Comparison of ENCODE assay signal across 1 cellular context in the genomic region with DNA sequence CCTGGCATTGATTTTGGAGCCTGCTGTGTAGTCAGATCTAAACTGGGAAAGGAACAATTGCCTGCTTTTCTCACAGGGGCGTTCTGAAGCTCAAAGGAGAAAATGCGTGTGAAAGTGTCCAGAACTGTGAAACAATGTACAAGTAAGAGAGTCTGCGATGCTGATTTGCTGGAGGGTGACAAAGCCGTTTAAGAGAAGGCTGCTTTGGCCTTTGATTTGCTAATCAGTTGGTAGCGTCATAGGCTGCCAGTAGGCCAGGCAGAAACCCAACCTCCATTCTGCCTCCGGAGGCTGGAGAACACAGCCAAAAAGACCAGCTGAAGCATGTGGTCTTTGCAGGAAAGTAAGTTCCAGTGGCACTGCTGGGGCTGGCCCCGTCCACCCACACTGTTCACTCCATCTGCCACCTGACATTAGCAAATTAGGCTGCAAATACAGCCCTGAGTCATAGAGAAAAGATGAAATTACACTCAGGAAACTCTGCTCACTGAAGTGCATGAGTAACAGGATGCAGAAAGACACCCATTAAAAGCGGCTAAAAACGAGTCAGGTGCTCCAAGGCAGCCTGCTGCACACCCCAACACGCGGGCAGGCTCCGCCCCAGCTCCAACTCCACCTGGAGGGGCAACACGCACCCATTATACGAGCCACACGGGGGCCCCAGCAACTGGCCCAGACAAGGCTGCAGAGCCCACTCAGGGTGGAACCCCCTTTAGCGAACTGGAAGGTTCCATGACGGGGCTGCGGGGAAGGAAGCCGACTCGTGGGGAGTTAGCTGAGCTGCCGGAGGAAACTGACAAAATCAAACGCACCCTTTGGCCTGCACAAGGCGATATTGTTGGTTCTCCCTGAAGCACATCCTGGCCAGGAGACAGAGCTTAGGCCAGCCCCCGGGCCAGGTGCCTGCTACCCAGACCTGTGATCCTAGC.
TF ChIP-seq lines count a peak whose summit lies in the region.

No MANE protein-coding gene starts in this region.

TF ChIP-seq in K562, 482 proteins besides CTCF, POLR2A, EP300 and RAD21 (continued from another document and continues in another):
- TF ChIP-seq, protein P1, sequence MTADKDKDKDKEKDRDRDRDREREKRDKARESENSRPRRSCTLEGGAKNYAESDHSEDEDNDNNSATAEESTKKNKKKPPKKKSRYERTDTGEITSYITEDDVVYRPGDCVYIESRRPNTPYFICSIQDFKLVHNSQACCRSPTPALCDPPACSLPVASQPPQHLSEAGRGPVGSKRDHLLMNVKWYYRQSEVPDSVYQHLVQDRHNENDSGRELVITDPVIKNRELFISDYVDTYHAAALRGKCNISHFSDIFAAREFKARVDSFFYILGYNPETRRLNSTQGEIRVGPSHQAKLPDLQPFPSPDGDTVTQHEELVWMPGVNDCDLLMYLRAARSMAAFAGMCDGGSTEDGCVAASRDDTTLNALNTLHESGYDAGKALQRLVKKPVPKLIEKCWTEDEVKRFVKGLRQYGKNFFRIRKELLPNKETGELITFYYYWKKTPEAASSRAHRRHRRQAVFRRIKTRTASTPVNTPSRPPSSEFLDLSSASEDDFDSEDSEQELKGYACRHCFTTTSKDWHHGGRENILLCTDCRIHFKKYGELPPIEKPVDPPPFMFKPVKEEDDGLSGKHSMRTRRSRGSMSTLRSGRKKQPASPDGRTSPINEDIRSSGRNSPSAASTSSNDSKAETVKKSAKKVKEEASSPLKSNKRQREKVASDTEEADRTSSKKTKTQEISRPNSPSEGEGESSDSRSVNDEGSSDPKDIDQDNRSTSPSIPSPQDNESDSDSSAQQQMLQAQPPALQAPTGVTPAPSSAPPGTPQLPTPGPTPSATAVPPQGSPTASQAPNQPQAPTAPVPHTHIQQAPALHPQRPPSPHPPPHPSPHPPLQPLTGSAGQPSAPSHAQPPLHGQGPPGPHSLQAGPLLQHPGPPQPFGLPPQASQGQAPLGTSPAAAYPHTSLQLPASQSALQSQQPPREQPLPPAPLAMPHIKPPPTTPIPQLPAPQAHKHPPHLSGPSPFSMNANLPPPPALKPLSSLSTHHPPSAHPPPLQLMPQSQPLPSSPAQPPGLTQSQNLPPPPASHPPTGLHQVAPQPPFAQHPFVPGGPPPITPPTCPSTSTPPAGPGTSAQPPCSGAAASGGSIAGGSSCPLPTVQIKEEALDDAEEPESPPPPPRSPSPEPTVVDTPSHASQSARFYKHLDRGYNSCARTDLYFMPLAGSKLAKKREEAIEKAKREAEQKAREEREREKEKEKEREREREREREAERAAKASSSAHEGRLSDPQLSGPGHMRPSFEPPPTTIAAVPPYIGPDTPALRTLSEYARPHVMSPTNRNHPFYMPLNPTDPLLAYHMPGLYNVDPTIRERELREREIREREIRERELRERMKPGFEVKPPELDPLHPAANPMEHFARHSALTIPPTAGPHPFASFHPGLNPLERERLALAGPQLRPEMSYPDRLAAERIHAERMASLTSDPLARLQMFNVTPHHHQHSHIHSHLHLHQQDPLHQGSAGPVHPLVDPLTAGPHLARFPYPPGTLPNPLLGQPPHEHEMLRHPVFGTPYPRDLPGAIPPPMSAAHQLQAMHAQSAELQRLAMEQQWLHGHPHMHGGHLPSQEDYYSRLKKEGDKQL (CRISPR knock-in tag; IDR thresholded peaks at IDR 0.05; ENCODE audit: borderline replicate concordance), result no peak
- no peak for TF ChIP-seq FOS (IDR thresholded peaks at IDR 0.05; ENCODE audit: extremely low read depth, insufficient read length)
- TF ChIP-seq PRPF4 (IDR thresholded peaks at IDR 0.05; ENCODE audit: insufficient read depth, low read depth, low read length, poor library complexity, severe bottlenecking), result no peak
- TF ChIP-seq ZNF324 (CRISPR knock-in tag; IDR thresholded peaks at IDR 0.05), result no peak
- TF ChIP-seq, protein P2, sequence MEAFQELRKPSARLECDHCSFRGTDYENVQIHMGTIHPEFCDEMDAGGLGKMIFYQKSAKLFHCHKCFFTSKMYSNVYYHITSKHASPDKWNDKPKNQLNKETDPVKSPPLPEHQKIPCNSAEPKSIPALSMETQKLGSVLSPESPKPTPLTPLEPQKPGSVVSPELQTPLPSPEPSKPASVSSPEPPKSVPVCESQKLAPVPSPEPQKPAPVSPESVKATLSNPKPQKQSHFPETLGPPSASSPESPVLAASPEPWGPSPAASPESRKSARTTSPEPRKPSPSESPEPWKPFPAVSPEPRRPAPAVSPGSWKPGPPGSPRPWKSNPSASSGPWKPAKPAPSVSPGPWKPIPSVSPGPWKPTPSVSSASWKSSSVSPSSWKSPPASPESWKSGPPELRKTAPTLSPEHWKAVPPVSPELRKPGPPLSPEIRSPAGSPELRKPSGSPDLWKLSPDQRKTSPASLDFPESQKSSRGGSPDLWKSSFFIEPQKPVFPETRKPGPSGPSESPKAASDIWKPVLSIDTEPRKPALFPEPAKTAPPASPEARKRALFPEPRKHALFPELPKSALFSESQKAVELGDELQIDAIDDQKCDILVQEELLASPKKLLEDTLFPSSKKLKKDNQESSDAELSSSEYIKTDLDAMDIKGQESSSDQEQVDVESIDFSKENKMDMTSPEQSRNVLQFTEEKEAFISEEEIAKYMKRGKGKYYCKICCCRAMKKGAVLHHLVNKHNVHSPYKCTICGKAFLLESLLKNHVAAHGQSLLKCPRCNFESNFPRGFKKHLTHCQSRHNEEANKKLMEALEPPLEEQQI (IDR thresholded peaks at IDR 0.05), result no peak
- TF ChIP-seq, protein P3, sequence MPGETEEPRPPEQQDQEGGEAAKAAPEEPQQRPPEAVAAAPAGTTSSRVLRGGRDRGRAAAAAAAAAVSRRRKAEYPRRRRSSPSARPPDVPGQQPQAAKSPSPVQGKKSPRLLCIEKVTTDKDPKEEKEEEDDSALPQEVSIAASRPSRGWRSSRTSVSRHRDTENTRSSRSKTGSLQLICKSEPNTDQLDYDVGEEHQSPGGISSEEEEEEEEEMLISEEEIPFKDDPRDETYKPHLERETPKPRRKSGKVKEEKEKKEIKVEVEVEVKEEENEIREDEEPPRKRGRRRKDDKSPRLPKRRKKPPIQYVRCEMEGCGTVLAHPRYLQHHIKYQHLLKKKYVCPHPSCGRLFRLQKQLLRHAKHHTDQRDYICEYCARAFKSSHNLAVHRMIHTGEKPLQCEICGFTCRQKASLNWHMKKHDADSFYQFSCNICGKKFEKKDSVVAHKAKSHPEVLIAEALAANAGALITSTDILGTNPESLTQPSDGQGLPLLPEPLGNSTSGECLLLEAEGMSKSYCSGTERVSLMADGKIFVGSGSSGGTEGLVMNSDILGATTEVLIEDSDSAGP (CRISPR knock-in tag; IDR thresholded peaks at IDR 0.05), result no peak
- no peak for TF ChIP-seq CTBP1 (IDR thresholded peaks at IDR 0.05; ENCODE audit: borderline replicate concordance)
- TF ChIP-seq ZFX (CRISPR knock-in tag; IDR thresholded peaks at IDR 0.05), result peak; percentile 19
- no peak for TF ChIP-seq CBX2 (IDR thresholded peaks at IDR 0.05; ENCODE audit: insufficient read depth, low read length, poor library complexity, severe bottlenecking)
- TF ChIP-seq ZNF253 (CRISPR knock-in tag; conservative IDR thresholded peaks at IDR 0.05), result no peak
- no peak for TF ChIP-seq KLF10 (CRISPR knock-in tag; IDR thresholded peaks at IDR 0.05)
- TF ChIP-seq, protein P4, sequence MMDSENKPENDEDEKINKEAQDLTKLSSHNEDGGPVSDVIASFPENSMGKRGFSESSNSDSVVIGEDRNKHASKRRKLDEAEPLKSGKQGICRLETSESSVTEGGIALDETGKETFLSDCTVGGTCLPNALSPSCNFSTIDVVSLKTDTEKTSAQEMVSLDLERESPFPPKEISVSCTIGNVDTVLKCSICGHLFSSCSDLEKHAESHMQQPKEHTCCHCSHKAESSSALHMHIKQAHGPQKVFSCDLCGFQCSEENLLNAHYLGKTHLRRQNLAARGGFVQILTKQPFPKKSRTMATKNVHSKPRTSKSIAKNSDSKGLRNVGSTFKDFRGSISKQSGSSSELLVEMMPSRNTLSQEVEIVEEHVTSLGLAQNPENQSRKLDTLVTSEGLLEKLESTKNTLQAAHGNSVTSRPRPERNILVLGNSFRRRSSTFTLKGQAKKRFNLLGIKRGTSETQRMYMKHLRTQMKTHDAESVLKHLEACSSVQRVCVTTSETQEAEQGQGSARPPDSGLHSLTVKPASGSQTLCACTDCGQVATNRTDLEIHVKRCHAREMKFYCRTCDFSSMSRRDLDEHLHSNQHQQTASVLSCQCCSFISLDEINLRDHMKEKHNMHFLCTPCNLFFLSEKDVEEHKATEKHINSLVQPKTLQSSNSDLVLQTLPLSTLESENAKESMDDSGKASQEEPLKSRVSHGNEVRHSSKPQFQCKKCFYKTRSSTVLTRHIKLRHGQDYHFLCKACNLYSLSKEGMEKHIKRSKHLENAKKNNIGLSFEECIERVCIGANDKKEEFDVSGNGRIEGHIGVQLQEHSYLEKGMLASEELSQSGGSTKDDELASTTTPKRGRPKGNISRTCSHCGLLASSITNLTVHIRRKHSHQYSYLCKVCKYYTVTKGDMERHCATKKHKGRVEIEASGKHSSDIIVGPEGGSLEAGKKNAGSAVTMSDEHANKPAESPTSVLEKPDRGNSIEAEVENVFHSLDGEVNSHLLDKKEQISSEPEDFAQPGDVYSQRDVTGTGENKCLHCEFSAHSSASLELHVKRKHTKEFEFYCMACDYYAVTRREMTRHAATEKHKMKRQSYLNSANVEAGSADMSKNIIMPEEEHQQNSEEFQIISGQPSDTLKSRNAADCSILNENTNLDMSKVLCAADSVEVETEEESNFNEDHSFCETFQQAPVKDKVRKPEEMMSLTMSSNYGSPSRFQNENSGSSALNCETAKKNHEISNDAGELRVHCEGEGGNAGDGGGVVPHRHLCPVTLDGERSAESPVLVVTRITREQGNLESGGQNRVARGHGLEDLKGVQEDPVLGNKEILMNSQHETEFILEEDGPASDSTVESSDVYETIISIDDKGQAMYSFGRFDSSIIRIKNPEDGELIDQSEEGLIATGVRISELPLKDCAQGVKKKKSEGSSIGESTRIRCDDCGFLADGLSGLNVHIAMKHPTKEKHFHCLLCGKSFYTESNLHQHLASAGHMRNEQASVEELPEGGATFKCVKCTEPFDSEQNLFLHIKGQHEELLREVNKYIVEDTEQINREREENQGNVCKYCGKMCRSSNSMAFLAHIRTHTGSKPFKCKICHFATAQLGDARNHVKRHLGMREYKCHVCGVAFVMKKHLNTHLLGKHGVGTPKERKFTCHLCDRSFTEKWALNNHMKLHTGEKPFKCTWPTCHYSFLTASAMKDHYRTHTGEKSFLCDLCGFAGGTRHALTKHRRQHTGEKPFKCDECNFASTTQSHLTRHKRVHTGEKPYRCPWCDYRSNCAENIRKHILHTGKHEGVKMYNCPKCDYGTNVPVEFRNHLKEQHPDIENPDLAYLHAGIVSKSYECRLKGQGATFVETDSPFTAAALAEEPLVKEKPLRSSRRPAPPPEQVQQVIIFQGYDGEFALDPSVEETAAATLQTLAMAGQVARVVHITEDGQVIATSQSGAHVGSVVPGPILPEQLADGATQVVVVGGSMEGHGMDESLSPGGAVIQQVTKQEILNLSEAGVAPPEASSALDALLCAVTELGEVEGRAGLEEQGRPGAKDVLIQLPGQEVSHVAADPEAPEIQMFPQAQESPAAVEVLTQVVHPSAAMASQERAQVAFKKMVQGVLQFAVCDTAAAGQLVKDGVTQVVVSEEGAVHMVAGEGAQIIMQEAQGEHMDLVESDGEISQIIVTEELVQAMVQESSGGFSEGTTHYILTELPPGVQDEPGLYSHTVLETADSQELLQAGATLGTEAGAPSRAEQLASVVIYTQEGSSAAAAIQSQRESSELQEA (IDR thresholded peaks at IDR 0.05; ENCODE audit: low read depth), result 0 out of 2 replicates have a peak, but pooled peaks have one; percentile 16
- no peak for TF ChIP-seq ZNF431 (CRISPR knock-in tag; IDR thresholded peaks at IDR 0.05)
- no peak for TF ChIP-seq MAFF (IDR thresholded peaks at IDR 0.05; ENCODE audit: low read length)
- no peak for TF ChIP-seq RFX7 (CRISPR knock-in tag; IDR thresholded peaks at IDR 0.05)
- no peak; the same call in 1 of the 2 replicates for TF ChIP-seq GATAD2B (IDR thresholded peaks at IDR 0.05; ENCODE audit: borderline replicate concordance)
- no peak for TF ChIP-seq TAF15 (IDR thresholded peaks at IDR 0.05; ENCODE audit: low read depth, low read length)
- no peak for TF ChIP-seq NCOA6 (IDR thresholded peaks at IDR 0.05)
- TF ChIP-seq ZNF12 (CRISPR knock-in tag; IDR thresholded peaks at IDR 0.05), result 0 out of 2 replicates have a peak, but pooled peaks have one; percentile 28
- TF ChIP-seq SRSF9 (IDR thresholded peaks at IDR 0.05; ENCODE audit: borderline replicate concordance, low read depth, low read length), result no peak
- TF ChIP-seq, protein P5, sequence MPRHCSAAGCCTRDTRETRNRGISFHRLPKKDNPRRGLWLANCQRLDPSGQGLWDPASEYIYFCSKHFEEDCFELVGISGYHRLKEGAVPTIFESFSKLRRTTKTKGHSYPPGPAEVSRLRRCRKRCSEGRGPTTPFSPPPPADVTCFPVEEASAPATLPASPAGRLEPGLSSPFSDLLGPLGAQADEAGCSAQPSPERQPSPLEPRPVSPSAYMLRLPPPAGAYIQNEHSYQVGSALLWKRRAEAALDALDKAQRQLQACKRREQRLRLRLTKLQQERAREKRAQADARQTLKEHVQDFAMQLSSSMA (CRISPR knock-in tag; IDR thresholded peaks at IDR 0.05), result no peak
- TF ChIP-seq ZNF3 (CRISPR knock-in tag; IDR thresholded peaks at IDR 0.05), result no peak
- no peak for TF ChIP-seq EWSR1 (IDR thresholded peaks at IDR 0.05; ENCODE audit: borderline replicate concordance, low read depth, partially characterized antibody)
- TF ChIP-seq MIER1 (IDR thresholded peaks at IDR 0.05; ENCODE audit: low read depth), result no peak
- TF ChIP-seq NCOA2 (IDR thresholded peaks at IDR 0.05; ENCODE audit: partially characterized antibody in 2 of 2), result no peak
- TF ChIP-seq CEBPG (CRISPR knock-in tag; IDR thresholded peaks at IDR 0.05), result no peak
- TF ChIP-seq CEBPG (tag; conservative IDR thresholded peaks at IDR 0.05 in 1 of 2, IDR thresholded peaks at IDR 0.05 in 1 of 2), result no peak
- TF ChIP-seq MEF2D (tag; conservative IDR thresholded peaks at IDR 0.05; ENCODE audit: low read depth), result no peak
- TF ChIP-seq, protein P6, sequence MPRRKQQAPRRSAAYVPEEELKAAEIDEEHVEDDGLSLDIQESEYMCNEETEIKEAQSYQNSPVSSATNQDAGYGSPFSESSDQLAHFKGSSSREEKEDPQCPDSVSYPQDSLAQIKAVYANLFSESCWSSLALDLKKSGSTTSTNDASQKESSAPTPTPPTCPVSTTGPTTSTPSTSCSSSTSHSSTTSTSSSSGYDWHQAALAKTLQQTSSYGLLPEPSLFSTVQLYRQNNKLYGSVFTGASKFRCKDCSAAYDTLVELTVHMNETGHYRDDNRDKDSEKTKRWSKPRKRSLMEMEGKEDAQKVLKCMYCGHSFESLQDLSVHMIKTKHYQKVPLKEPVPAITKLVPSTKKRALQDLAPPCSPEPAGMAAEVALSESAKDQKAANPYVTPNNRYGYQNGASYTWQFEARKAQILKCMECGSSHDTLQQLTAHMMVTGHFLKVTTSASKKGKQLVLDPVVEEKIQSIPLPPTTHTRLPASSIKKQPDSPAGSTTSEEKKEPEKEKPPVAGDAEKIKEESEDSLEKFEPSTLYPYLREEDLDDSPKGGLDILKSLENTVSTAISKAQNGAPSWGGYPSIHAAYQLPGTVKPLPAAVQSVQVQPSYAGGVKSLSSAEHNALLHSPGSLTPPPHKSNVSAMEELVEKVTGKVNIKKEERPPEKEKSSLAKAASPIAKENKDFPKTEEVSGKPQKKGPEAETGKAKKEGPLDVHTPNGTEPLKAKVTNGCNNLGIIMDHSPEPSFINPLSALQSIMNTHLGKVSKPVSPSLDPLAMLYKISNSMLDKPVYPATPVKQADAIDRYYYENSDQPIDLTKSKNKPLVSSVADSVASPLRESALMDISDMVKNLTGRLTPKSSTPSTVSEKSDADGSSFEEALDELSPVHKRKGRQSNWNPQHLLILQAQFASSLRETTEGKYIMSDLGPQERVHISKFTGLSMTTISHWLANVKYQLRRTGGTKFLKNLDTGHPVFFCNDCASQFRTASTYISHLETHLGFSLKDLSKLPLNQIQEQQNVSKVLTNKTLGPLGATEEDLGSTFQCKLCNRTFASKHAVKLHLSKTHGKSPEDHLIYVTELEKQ (CRISPR knock-in tag; IDR thresholded peaks at IDR 0.05), result no peak
- no peak for TF ChIP-seq JUND (IDR thresholded peaks at IDR 0.05; ENCODE audit: borderline replicate concordance, low read depth, low read length)
- no peak for TF ChIP-seq JUND (tag; IDR thresholded peaks at IDR 0.05; ENCODE audit: borderline replicate concordance, low read depth, low read length)
- no peak for TF ChIP-seq NR2C1 (IDR thresholded peaks at IDR 0.05)
- TF ChIP-seq NR2C1 (tag; IDR thresholded peaks at IDR 0.05), result no peak
